In the genomic region with DNA sequence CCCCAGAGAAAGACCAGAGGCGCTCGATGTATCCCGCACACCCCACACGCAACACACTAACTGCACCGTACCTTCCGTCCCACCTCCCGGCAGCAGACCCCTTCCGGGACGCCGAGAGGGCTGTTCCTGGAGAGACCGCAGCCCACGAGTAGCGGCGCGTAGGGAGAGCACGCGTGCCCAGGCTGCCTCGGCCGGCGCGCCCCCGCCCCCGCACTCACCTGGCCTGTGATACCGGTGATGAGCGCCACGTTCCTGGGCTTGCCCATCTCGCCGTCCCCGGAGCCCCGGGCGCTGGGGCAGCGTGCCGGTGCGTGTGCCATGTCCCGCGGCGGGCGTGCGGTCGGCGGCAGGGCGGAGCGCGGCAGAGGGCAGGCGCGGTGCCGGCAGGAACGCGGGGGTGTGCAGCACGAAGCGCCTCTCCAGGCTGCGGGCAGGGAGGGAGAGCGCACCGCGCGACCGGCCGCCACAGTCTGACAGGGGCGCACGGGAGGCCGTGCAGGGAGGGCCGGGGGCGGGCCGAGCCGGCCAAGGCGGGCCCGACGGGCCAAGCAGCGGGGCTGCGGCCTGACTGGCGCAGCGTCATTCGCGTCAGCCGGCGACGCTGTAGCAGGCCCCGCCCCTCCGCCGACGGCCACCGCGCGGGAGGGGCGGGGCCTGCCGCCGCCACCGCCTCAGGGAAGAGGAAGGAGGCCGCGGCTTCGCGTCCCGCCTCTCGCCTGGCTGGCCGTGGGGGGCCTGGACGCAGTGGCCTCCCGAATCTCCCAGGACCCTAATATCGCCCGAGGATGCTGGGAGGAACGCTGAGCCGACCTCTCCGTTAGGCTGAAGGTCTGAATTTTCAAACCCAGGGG, we compare ENCODE assay signal across 8 cellular contexts. TPM values are rescaled to one million over a fixed set of nuclear protein-coding genes. Genes with fewer than 3 reads are reported as not detected.
DNase-seq lines count a peak whose midpoint lies in the region; ATAC-seq and TF ChIP-seq lines count a peak whose summit lies in the region.

GMDS (minus strand) TSS at position 503 of the 851 bp plus-strand sequence.

- TF ChIP-seq POLR2A in Raji (IDR thresholded peaks at IDR 0.05; ENCODE audit: insufficient read depth, low read depth, low read length), result peak; percentile 86

- peak within 1 kb of the TSS; percentile 88 for H3K4me3 ChIP-seq in fibroblast of the aortic adventitia (ENCODE audit: low read depth, low read length)

- DNase-seq in Daoy (ENCODE audit: low read depth) (peak; percentile 95), fibroblast of the aortic adventitia (ENCODE audit: low read depth) (peak; percentile 83), nephron progenitor cell (peak; percentile 89)
- DNase-seq in activated effector memory CD4-positive, alpha-beta T cell treated with Interleukin-2 at 50 U/mL for 16 hours, result peak; percentile 80

- H3K4me3 Mint-ChIP-seq in nephron progenitor cell, result peak within 1 kb of the TSS; percentile 89
- peak within 1 kb of the TSS; percentile 91 for H3K4me3 Mint-ChIP-seq in stimulated activated naive CD8-positive, alpha-beta T cell treated with anti-CD3 and anti-CD28 coated beads, Interleukin-15, Interleukin-2, amounts not matched to agents 100 ng/mL and 50 ng/mL, for 24 hours

- peaks cover 18% of the 10 kb centered on the region for H3K4me1 Mint-ChIP-seq in nephron progenitor cell
- H3K4me1 Mint-ChIP-seq in stimulated activated naive CD8-positive, alpha-beta T cell treated with anti-CD3 and anti-CD28 coated beads, Interleukin-15, Interleukin-2, amounts not matched to agents 100 ng/mL and 50 ng/mL, for 24 hours (ENCODE audit: low read depth), result peaks cover 66% of the 10 kb centered on the region

- no peaks in the 10 kb centered on the region for H3K9me3 ChIP-seq in KOPT-K1 (ENCODE audit: insufficient read depth, low read length, poor library complexity, severe bottlenecking)

- ATAC-seq in GM21786 (IDR thresholded peaks at IDR 0.05; ENCODE audit: unreplicated experiment), result peak; percentile 92

- peak within 1 kb of the TSS; percentile 81 for H3K27ac ChIP-seq in KOPT-K1 (ENCODE audit: low read depth, low read length, poor library complexity, severe bottlenecking)

- TF ChIP-seq CTCF in fibroblast of the aortic adventitia (IDR thresholded peaks at IDR 0.05; ENCODE audit: insufficient read depth, low read length) (no peak), nephron progenitor cell (IDR thresholded peaks at IDR 0.05) (no peak)

- peak within 1 kb of the TSS; percentile 68 for H3K27ac Mint-ChIP-seq in nephron progenitor cell
- H3K27ac Mint-ChIP-seq in stimulated activated naive CD8-positive, alpha-beta T cell treated with anti-CD3 and anti-CD28 coated beads, Interleukin-15, Interleukin-2, amounts not matched to agents 100 ng/mL and 50 ng/mL, for 24 hours, result peak within 1 kb of the TSS; percentile 91

- no peaks in the 10 kb centered on the region for H3K36me3 Mint-ChIP-seq in nephron progenitor cell (ENCODE audit: low read depth)
- H3K36me3 Mint-ChIP-seq in stimulated activated naive CD8-positive, alpha-beta T cell treated with anti-CD3 and anti-CD28 coated beads, Interleukin-15, Interleukin-2, amounts not matched to agents 100 ng/mL and 50 ng/mL, for 24 hours (ENCODE audit: low read depth), result peaks cover 10% of the 10 kb centered on the region

- H3K27me3 Mint-ChIP-seq in nephron progenitor cell (ENCODE audit: low read depth, poor library complexity), result peaks cover 15% of the 10 kb centered on the region
- no peaks in the 10 kb centered on the region for H3K27me3 Mint-ChIP-seq in stimulated activated naive CD8-positive, alpha-beta T cell treated with anti-CD3 and anti-CD28 coated beads, Interleukin-15, Interleukin-2, amounts not matched to agents 100 ng/mL and 50 ng/mL, for 24 hours

- no peaks in the 10 kb centered on the region for H3K36me3 ChIP-seq in KOPT-K1 (ENCODE audit: insufficient read depth, low read length)

- no peaks in the 10 kb centered on the region for H3K9me3 Mint-ChIP-seq in nephron progenitor cell
- no peaks in the 10 kb centered on the region for H3K9me3 Mint-ChIP-seq in stimulated activated naive CD8-positive, alpha-beta T cell treated with anti-CD3 and anti-CD28 coated beads, Interleukin-15, Interleukin-2, amounts not matched to agents 100 ng/mL and 50 ng/mL, for 24 hours

RNA-seq across cellular contexts. Expression of gene GMDS, which starts in this region (rescaled TPM):
- total RNA-seq in Daoy (2014; rRNA removed; shearing (Covaris generic)), result 10.0 and 18.8 TPM in 2 replicates
- 15.9 and 30.8 TPM in 2 replicates for total RNA-seq in fibroblast of the aortic adventitia (ENCODE audit: low replicate concordance)

Comparison
In these comparisons a context has a peak if more than half of its experiments do, and no peak if none do; other contexts are left out.
1. Peak in every context shown above with its lines: DNase-seq, ATAC-seq, H3K4me3 ChIP-seq and H3K27ac ChIP-seq.